Comparison of ENCODE assay signal across 10 cellular contexts in genomic region chr5:6188344-6188743, GRCh38.
DNase-seq lines count a peak whose midpoint lies in the region; ATAC-seq and TF ChIP-seq lines count a peak whose summit lies in the region.
"Had no signal": no experiment of that assay in that cellular context is flagged by ENCODE, and none has a peak within 500 bp of the region (broad histone marks: within the 10 kb centered on the region; RNA-seq: fewer than 3 reads in every experiment).

No MANE protein-coding gene starts in this region.

- no peak for ATAC-seq in right cardiac atrium
- peak; percentile 94 for ATAC-seq in HG02610 (IDR thresholded peaks at IDR 0.05; ENCODE audit: unreplicated experiment)
- ATAC-seq in HG03460 (IDR thresholded peaks at IDR 0.05; ENCODE audit: unreplicated experiment): peak; percentile 98

- H3K27ac ChIP-seq in right atrium auricular region (no peak overlapping the region), right cardiac atrium (ENCODE audit: low read length) (no peak overlapping the region)

- H3K4me1 ChIP-seq in right atrium auricular region: no peaks in the 10 kb centered on the region
- no peaks in the 10 kb centered on the region for H3K4me1 ChIP-seq in right cardiac atrium (ENCODE audit: control insufficient read depth, insufficient read depth, low read length)

- H3K9me3 ChIP-seq in right atrium auricular region: no peaks in the 10 kb centered on the region
- H3K9me3 ChIP-seq in right cardiac atrium (ENCODE audit: control insufficient read depth, low read length): peaks cover 3% of the 10 kb centered on the region

- no peak for TF ChIP-seq CTCF in right atrium auricular region (IDR thresholded peaks at IDR 0.05)

- 83% methylated on average over 6 of the region's 6 CpGs for WGBS in right cardiac atrium

- H3K4me3 ChIP-seq in right atrium auricular region (no peak overlapping the region), right cardiac atrium (ENCODE audit: low read length) (no peak overlapping the region)

- H3K27me3 ChIP-seq in right atrium auricular region (no peaks in the 10 kb centered on the region), right cardiac atrium (ENCODE audit: control insufficient read depth, insufficient read depth) (no peaks in the 10 kb centered on the region)

- H3K36me3 ChIP-seq in right atrium auricular region: no peaks in the 10 kb centered on the region

- intact Hi-C loops in right cardiac atrium (cut with DNase I): no loop called here

- peak; percentile 11 for DNase-seq in right atrium auricular region (ENCODE audit: low spot score)
- DNase-seq in right cardiac atrium: no peak
- DNase-seq in activated gamma-delta T cell treated with Interleukin-2 at 50 U/mL for 16 hours: no peak
- no peak for DNase-seq in SW 1271 (lab: John Stamatoyannopoulos, UW)
- DNase-seq in putamen (ENCODE audit: low spot score): no peak
- DNase-seq in SHP77 treated with DMSO at 0.1 percent for 48 hours (lab: John Stamatoyannopoulos, UW): no peak
- DNase-seq: KBM-7, SHP77 had no signal

Comparison
In these comparisons a context has a peak if more than half of its experiments do, and no peak if none do; other contexts are left out.
1. ATAC-seq: peak in HG02610 (single experiment) and HG03460 (single experiment); none in right cardiac atrium (0 of 2).